Comparison of ENCODE assay signal across 23 cellular contexts in the genomic region with DNA sequence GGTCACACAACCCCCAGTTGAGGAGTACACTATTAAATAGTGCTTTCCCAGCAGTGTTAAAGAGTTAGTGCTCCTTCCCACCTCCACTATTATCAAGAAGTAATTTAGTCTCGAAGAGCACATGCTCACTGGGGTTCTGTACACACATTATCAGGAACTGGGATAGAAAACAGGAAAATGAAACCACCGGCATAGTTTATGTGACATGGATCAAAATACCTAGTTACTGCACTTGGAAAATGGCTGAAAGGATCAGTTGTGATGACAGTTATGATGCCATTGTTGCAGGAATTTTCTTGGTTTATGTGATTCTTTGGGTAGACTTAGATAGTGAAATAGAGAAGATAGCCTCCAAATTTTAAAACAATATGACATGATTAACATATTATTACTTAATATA.
"Had no signal": no experiment of that assay in that cellular context is flagged by ENCODE, and none has a peak within 500 bp of the region (broad histone marks: within the 10 kb centered on the region; RNA-seq: fewer than 3 reads in every experiment).

No MANE protein-coding gene starts in this region.

- DNase-seq: activated CD4-positive, alpha-beta memory T cell treated with anti-CD3 and anti-CD28 coated beads, Interleukin-2, amount 10 ng/mL, durations not matched to agents 7 days and 5 days; activated CD4-positive, alpha-beta T cell treated with anti-CD3 and anti-CD28 coated beads for 36 hours; activated CD4-positive, alpha-beta T cell treated with anti-CD3 and anti-CD28 coated beads, Interleukin-2, amount 10 ng/mL, durations not matched to agents 24 days and 14 days; activated CD4-positive, alpha-beta T cell treated with anti-CD3 and anti-CD28 coated beads, Interleukin-2, amount 50 U/mL, for 4 hours; activated CD4-positive, CD25-positive, alpha-beta regulatory T cell; activated CD4-positive, CD25-positive, alpha-beta regulatory T cell treated with anti-CD3 and anti-CD28 coated beads, Interleukin-2, amount 50 U/mL, for 72 hours; activated CD8-positive, alpha-beta memory T cell treated with anti-CD3 and anti-CD28 coated beads, Interleukin-2, amount 50 U/mL, for 48 hours; activated gamma-delta T cell; activated naive CD4-positive, alpha-beta T cell; activated naive CD4-positive, alpha-beta T cell treated with anti-CD3 and anti-CD28 coated beads, Interleukin-2, amount 10 ng/mL, durations not matched to agents 7 days and 5 days; activated naive CD8-positive, alpha-beta T cell treated with anti-CD3 and anti-CD28 coated beads, Interleukin-2, amount 10 ng/mL, durations not matched to agents 7 days and 5 days; activated T-cell treated with anti-CD3 and anti-CD28 coated beads for 4 hours; activated T-cell treated with anti-CD3 and anti-CD28 coated beads, Interleukin-2, amount 50 U/mL, for 24 hours; activated T-cell treated with anti-CD3 and anti-CD28 coated beads, Interleukin-2, amount 50 U/mL, for 72 hours; central memory CD4-positive, alpha-beta T cell; dorsolateral prefrontal cortex; effector memory CD4-positive, alpha-beta T cell; endodermal cell; foreskin melanocyte; heart right ventricle; T-helper 1 cell; T-helper 17 cell; T1000 had no signal
